In genomic region chrX:3141031-3141430, GRCh38 we compare ENCODE assay signal across 21 cellular contexts.
A peak's percentile ranks its signal among the peaks of the same experiment; 100 is the strongest.
DNase-seq lines count a peak whose midpoint lies in the region; ATAC-seq and TF ChIP-seq lines count a peak whose summit lies in the region.
"Had no signal": no experiment of that assay in that cellular context is flagged by ENCODE, and none has a peak within 500 bp of the region (broad histone marks: within the 10 kb centered on the region; RNA-seq: fewer than 3 reads in every experiment).

No MANE protein-coding gene starts in this region.

- no peak for TF ChIP-seq CTCF in astrocyte of the spinal cord (IDR thresholded peaks at IDR 0.05; ENCODE audit: low read depth, low read length)
- TF ChIP-seq CTCF in osteoblast (IDR thresholded peaks at IDR 0.05; ENCODE audit: extremely low read depth, low read depth, low read length) = no peak
- no peak for TF ChIP-seq CTCF in CD14-positive monocyte (IDR thresholded peaks at IDR 0.05)
- TF ChIP-seq CTCF in upper lobe of left lung (IDR thresholded peaks at IDR 0.05) = no peak

- intact Hi-C loops in CD14-positive monocyte (cut with micrococcal nuclease) = no loop called here

- H3K4me3 ChIP-seq in astrocyte of the spinal cord (ENCODE audit: low read depth, low read length) = no peak overlapping the region
- no peak overlapping the region for H3K4me3 ChIP-seq in osteoblast (ENCODE audit: insufficient read depth, low read length)
- H3K4me3 ChIP-seq in upper lobe of left lung = no peak overlapping the region
- H3K4me3 ChIP-seq: GM23338 had no signal

- no peak overlapping the region for H3K27ac Mint-ChIP-seq in CD14-positive monocyte
- H3K27ac Mint-ChIP-seq: GM23338 had no signal

- no peak for TF ChIP-seq POLR2A in upper lobe of left lung (IDR thresholded peaks at IDR 0.05)

- TF ChIP-seq EP300 in upper lobe of left lung (IDR thresholded peaks at IDR 0.05) = no peak

- DNase-seq in EH (ENCODE audit: low read depth) = peak; percentile 10
- DNase-seq in M059J (ENCODE audit: low read depth) = peak; percentile 32
- peak; percentile 29 for DNase-seq in astrocyte of the spinal cord (ENCODE audit: low read depth, low spot score)
- peak; percentile 19 for DNase-seq in osteoblast (ENCODE audit: insufficient read length, low spot score, missing footprints)
- DNase-seq in CD14-positive monocyte (ENCODE audit: low spot score) = no peak
- DNase-seq in upper lobe of left lung = no peak
- DNase-seq: CD4-positive, CD25-positive, alpha-beta regulatory T cell; DMS153; H9; KBM-7; MM.1S; NCI-H2029; NCI-H446 treated with DMSO at 0.1 percent for 48 hours; NCI-H526; NCI-H82; NK-92 treated with Interleukin-12 subunit alpha and Interleukin-12 subunit beta, amount 100 ng/mL, for 24 hours; PC-3; SK-N-SH; SW 1271 had no signal

- no peak overlapping the region for H3K4me2 ChIP-seq in osteoblast (ENCODE audit: insufficient read depth, low read length)
- H3K4me2 ChIP-seq: GM23338, SK-N-SH had no signal

- WGBS in upper lobe of left lung, 2 donors = 72 to 78% methylated on average over 3 of the region's 3 CpGs

- no peaks in the 10 kb centered on the region for H3K36me3 ChIP-seq in osteoblast (ENCODE audit: insufficient read depth, low read length)
- no peaks in the 10 kb centered on the region for H3K36me3 ChIP-seq in upper lobe of left lung

- no peaks in the 10 kb centered on the region for H3K4me1 ChIP-seq in osteoblast (ENCODE audit: insufficient read depth, low read length)
- no peaks in the 10 kb centered on the region for H3K4me1 ChIP-seq in upper lobe of left lung

- no peaks in the 10 kb centered on the region for H3K79me2 ChIP-seq in osteoblast (ENCODE audit: insufficient read depth, low read length)

- H3K9me3 ChIP-seq in osteoblast (ENCODE audit: low read depth, low read length) = no peaks in the 10 kb centered on the region
- peaks cover 0 to 11% (median 2%) of the 10 kb centered on the region in 4 donors for H3K9me3 ChIP-seq in upper lobe of left lung
- H3K9me3 ChIP-seq: SK-N-SH had no signal

- no peaks in the 10 kb centered on the region for H3K27me3 ChIP-seq in osteoblast (ENCODE audit: insufficient read depth, low read length)
- no peaks in the 10 kb centered on the region for H3K27me3 ChIP-seq in upper lobe of left lung

- ATAC-seq in HG02571 (IDR thresholded peaks at IDR 0.05; ENCODE audit: unreplicated experiment) = no peak
- ATAC-seq in upper lobe of left lung (ENCODE audit: low FRiP score in 2 of 2) = no peak
- ATAC-seq: GM23338, PC-3 had no signal

- H3K9me3 Mint-ChIP-seq in CD14-positive monocyte = peaks cover 19 to 53% (median 41%) of the 10 kb centered on the region in 7 donors
- H3K9me3 Mint-ChIP-seq: GM23338 had no signal

- no peak overlapping the region for H3K4me3 Mint-ChIP-seq in CD14-positive monocyte
- H3K4me3 Mint-ChIP-seq: CD4-positive, CD25-positive, alpha-beta regulatory T cell; GM23338; H9 had no signal

- H3K27ac ChIP-seq in osteoblast (ENCODE audit: low read depth, low read length) = no peak overlapping the region
- no peak overlapping the region for H3K27ac ChIP-seq in upper lobe of left lung

- no peaks in the 10 kb centered on the region for H3K27me3 Mint-ChIP-seq in CD14-positive monocyte (ENCODE audit: low read depth in 3 of 3)
- H3K27me3 Mint-ChIP-seq: CD4-positive, CD25-positive, alpha-beta regulatory T cell had no signal

- in situ Hi-C loops in astrocyte of the spinal cord (cut with HindIII; ENCODE audit: low sequenced_read_pairs) = no loop called here

- H3K36me3 Mint-ChIP-seq in CD14-positive monocyte = no peaks in the 10 kb centered on the region
- H3K36me3 Mint-ChIP-seq: CD4-positive, CD25-positive, alpha-beta regulatory T cell had no signal

- H3K4me1 Mint-ChIP-seq in CD14-positive monocyte = no peaks in the 10 kb centered on the region

- H2AFZ ChIP-seq in osteoblast (ENCODE audit: low read length) = no peak overlapping the region
- H2AFZ ChIP-seq: GM23338 had no signal

- H4K20me1 ChIP-seq in osteoblast (ENCODE audit: insufficient read depth, low read length) = no peaks in the 10 kb centered on the region

Comparison
In these comparisons a context has a peak if more than half of its experiments do, and no peak if none do; other contexts are left out.
1. DNase-seq: peak in EH (single experiment), M059J (single experiment), astrocyte of the spinal cord (single experiment) and osteoblast (single experiment); none in CD14-positive monocyte (single experiment) and upper lobe of left lung (0 of 2).